Comparison of ENCODE assay signal across 1 cellular context in the genomic region with DNA sequence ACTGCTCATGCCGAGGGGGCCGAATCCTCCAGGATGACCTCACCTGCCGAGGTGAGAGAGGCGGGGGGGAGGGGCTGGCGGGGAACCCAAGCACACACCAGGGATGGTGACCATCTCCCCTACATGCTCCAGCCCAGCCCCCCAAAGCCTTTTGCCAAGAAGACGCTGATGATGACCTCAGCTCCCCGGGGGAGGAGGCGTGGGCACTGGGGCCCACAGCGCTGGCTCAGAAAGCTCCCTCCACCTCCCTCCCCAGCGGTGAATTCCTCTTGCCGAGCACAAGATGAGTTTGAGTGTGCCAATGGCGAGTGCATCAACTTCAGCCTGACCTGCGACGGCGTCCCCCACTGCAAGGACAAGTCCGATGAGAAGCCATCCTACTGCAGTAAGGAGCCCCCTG.
TF ChIP-seq lines count a peak whose summit lies in the region.

No MANE protein-coding gene starts in this region.

TF ChIP-seq in HepG2, 621 proteins besides CTCF, POLR2A, EP300 and RAD21:
- TF ChIP-seq, protein P1, sequence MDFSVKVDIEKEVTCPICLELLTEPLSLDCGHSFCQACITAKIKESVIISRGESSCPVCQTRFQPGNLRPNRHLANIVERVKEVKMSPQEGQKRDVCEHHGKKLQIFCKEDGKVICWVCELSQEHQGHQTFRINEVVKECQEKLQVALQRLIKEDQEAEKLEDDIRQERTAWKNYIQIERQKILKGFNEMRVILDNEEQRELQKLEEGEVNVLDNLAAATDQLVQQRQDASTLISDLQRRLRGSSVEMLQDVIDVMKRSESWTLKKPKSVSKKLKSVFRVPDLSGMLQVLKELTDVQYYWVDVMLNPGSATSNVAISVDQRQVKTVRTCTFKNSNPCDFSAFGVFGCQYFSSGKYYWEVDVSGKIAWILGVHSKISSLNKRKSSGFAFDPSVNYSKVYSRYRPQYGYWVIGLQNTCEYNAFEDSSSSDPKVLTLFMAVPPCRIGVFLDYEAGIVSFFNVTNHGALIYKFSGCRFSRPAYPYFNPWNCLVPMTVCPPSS (IDR thresholded peaks at IDR 0.05), result no peak
- TF ChIP-seq AGO2 (optimal IDR thresholded peaks at IDR 0.05; ENCODE audit: low read depth, low read length) (peak; percentile 36), JDP2 (CRISPR knock-in tag; IDR thresholded peaks at IDR 0.05; ENCODE audit: borderline replicate concordance) (no peak), ZNF576 (CRISPR knock-in tag; IDR thresholded peaks at IDR 0.05) (no peak), PAF1 (CRISPR knock-in tag; IDR thresholded peaks at IDR 0.05) (0 out of 2 replicates have a peak, but pooled peaks have one; percentile 12), TBL1XR1 (IDR thresholded peaks at IDR 0.05; ENCODE audit: borderline replicate concordance, low read length, partially characterized antibody) (no peak), GFI1 (CRISPR knock-in tag; IDR thresholded peaks at IDR 0.05; ENCODE audit: borderline replicate concordance) (no peak), ZNF670 (CRISPR knock-in tag; IDR thresholded peaks at IDR 0.05; ENCODE audit: borderline replicate concordance) (no peak)
TF ChIP-seq in HepG2: peak in this region for 2.
